Comparison of ENCODE assay signal across 37 cellular contexts in genomic region chr10:29543715-29544114, GRCh38.
DNase-seq lines count a peak whose midpoint lies in the region; ATAC-seq, FAIRE-seq and TF ChIP-seq lines count a peak whose summit lies in the region.
"Had no signal": no experiment of that assay in that cellular context is flagged by ENCODE, and none has a peak within 500 bp of the region (broad histone marks: within the 10 kb centered on the region; RNA-seq: fewer than 3 reads in every experiment).

No MANE protein-coding gene starts in this region.

- H3K27me3 ChIP-seq in K562 (ENCODE audit: control insufficient read depth in 2 of 2, insufficient read depth in 2 of 2, low read length in 2 of 2) (peaks cover 7 to 25% of the 10 kb centered on the region in 2 experiments; a peak in 4 of 5 replicates), small intestine (ENCODE audit: control insufficient read depth in 2 of 2, insufficient read depth in 2 of 2, low read length in 2 of 2) (no peaks in the 10 kb centered on the region)
- H3K27me3 ChIP-seq: hepatocyte, left lung, vagina had no signal

- H3K9me3 ChIP-seq in K562 (replicated peaks; ENCODE audit: control insufficient read depth, insufficient read depth, low read depth, low read length) (no peaks in the 10 kb centered on the region), small intestine (ENCODE audit: control insufficient read depth, low read depth) (no peaks in the 10 kb centered on the region)
- H3K9me3 ChIP-seq: A549, left lung, SK-N-SH, vagina had no signal

- no peak overlapping the region for H3K9ac ChIP-seq in K562 (ENCODE audit: insufficient read depth in 1 of 2, low read depth in 2 of 2, low read length in 2 of 2)
- H3K9ac ChIP-seq: SK-N-SH had no signal

- no peaks in the 10 kb centered on the region for H4K20me1 ChIP-seq in K562 (replicated peaks; ENCODE audit: control insufficient read depth, insufficient read depth, low read length)

- no peaks in the 10 kb centered on the region for H3K4me1 ChIP-seq in K562 (replicated peaks in 1 of 2; ENCODE audit: control insufficient read depth in 2 of 2, insufficient read depth in 2 of 2, low read length in 2 of 2)
- no peaks in the 10 kb centered on the region for H3K4me1 ChIP-seq in small intestine (ENCODE audit: control insufficient read depth in 2 of 2, insufficient read depth in 1 of 2, low read depth in 1 of 2, low read length in 1 of 2)
- H3K4me1 ChIP-seq: A549, left lung had no signal

- no peak for ATAC-seq in activated T-cell treated with anti-CD3 and anti-CD28 coated beads, Interleukin-2, amount 50 U/mL, for 72 hours (replicated peaks in 1 of 2)
- ATAC-seq in GM18909 (IDR thresholded peaks at IDR 0.05; ENCODE audit: poor library complexity, unreplicated experiment) (peak; percentile 61), K562 (no peak)
- ATAC-seq: A549; activated naive CD4-positive, alpha-beta T cell treated with anti-CD3 and anti-CD28 coated beads, Interleukin-2, amount 50 U/mL, for 72 hours; effector memory CD8-positive, alpha-beta T cell; left lung; stimulated activated naive CD8-positive, alpha-beta T cell treated with anti-CD3 and anti-CD28 coated beads, Interleukin-15, amount 100 ng/mL, for 72 hours had no signal

- H3K27me3 Mint-ChIP-seq in activated T-cell treated with anti-CD3 and anti-CD28 coated beads, Interleukin-2, amount 50 U/mL, for 72 hours (ENCODE audit: low read depth): no peaks in the 10 kb centered on the region
- H3K27me3 Mint-ChIP-seq: activated CD4-positive, alpha-beta memory T cell treated with anti-CD3 and anti-CD28 coated beads, Interleukin-2, amount 10 ng/mL, durations not matched to agents 7 days and 5 days; effector memory CD8-positive, alpha-beta T cell; naive B cell; stimulated activated naive CD8-positive, alpha-beta T cell treated with anti-CD3 and anti-CD28 coated beads, Interleukin-15, amount 100 ng/mL, for 72 hours had no signal

- H3K9me1 ChIP-seq in K562 (ENCODE audit: control insufficient read depth, insufficient read depth, low read length): no peaks in the 10 kb centered on the region

- no TSS peak for BruUV-seq in K562 (replicated peaks; lab: Mats Ljungman, UMichigan)

- no peak for TF ChIP-seq POLR2A in K562 (conservative IDR thresholded peaks at IDR 0.05)

- peaks cover 0 to 3% of the 10 kb centered on the region in 2 donors for H3K36me3 Mint-ChIP-seq in activated T-cell treated with anti-CD3 and anti-CD28 coated beads, Interleukin-2, amount 50 U/mL, for 72 hours (ENCODE audit: insufficient read depth in 2 of 2)
- H3K36me3 Mint-ChIP-seq: naive B cell had no signal

- intact Hi-C loops in K562 (cut with micrococcal nuclease): no loop called here

- FAIRE-seq in K562 (lab: Jason Lieb, UNC): no peak
- no peak for FAIRE-seq in small intestine (lab: Jason Lieb, UNC)
- FAIRE-seq: A549, bronchial epithelial cell, G401.6, TTC549 had no signal

- H2AFZ ChIP-seq in K562 (ENCODE audit: low read depth, low read length): no peak overlapping the region
- H2AFZ ChIP-seq: hepatocyte had no signal

- TF ChIP-seq EP300 in K562 (IDR thresholded peaks at IDR 0.05; ENCODE audit: low read length): no peak

- TF ChIP-seq CTCF in K562 (IDR thresholded peaks at IDR 0.05 in 2 of 3, conservative IDR thresholded peaks at IDR 0.05 in 1 of 3; ENCODE audit: insufficient read depth in 2 of 3, low read depth in 1 of 3, low read length in 3 of 3): no peak

- TF ChIP-seq RAD21 in K562 (CRISPR knock-in tag; conservative IDR thresholded peaks at IDR 0.05 in 1 of 2, IDR thresholded peaks at IDR 0.05 in 1 of 2): no peak

- peak overlapping the region; percentile 19 for H3K27ac Mint-ChIP-seq in activated T-cell treated with anti-CD3 and anti-CD28 coated beads, Interleukin-2, amount 50 U/mL, for 72 hours
- H3K27ac Mint-ChIP-seq: activated CD4-positive, alpha-beta memory T cell treated with anti-CD3 and anti-CD28 coated beads, Interleukin-2, amount 10 ng/mL, durations not matched to agents 7 days and 5 days; activated naive CD4-positive, alpha-beta T cell treated with anti-CD3 and anti-CD28 coated beads, Interleukin-2, amount 50 U/mL, for 72 hours; B cell; effector memory CD8-positive, alpha-beta T cell; immature natural killer cell; naive B cell; stimulated activated naive CD8-positive, alpha-beta T cell treated with anti-CD3 and anti-CD28 coated beads, Interleukin-15, amount 100 ng/mL, for 72 hours; T-helper 1 cell treated with Interleukin-12 subunit alpha and Interleukin-12 subunit beta and Interleukin-4 antibody, amounts not matched to agents 30 μg/mL and 1 μg/mL, for 36 hours had no signal

- H3K36me3 ChIP-seq in K562 (ENCODE audit: control insufficient read depth, insufficient read depth, low read length): no peaks in the 10 kb centered on the region
- no peaks in the 10 kb centered on the region for H3K36me3 ChIP-seq in small intestine (ENCODE audit: control insufficient read depth in 2 of 2, insufficient read depth in 2 of 2, low read length in 2 of 2)
- H3K36me3 ChIP-seq: vagina had no signal

- H3K4me3 ChIP-seq in K562 (no peak overlapping the region), small intestine (ENCODE audit: low read depth in 1 of 2, low read length in 2 of 2) (no peak overlapping the region)
- H3K4me3 ChIP-seq: A549, hepatocyte, left lung, skin epidermis, vagina had no signal

- in situ Hi-C loops in K562 (cut with MboI): no loop called here

- H3K27ac ChIP-seq in K562 (ENCODE audit: extremely low read depth, low read depth, low read length): no peak overlapping the region
- H3K27ac ChIP-seq in small intestine (ENCODE audit: low read depth in 1 of 2, low read length in 1 of 2): no peak overlapping the region
- H3K27ac ChIP-seq: A549, hepatocyte, HL-60, left lung, RWPE1, skin epidermis, vagina had no signal

- CTCF ChIA-PET in K562 (lab: Yijun Ruan, JAX; ENCODE audit: low intra/inter-chr PET ratio): no interaction called here

- no peaks in the 10 kb centered on the region for H3K9me3 Mint-ChIP-seq in activated T-cell treated with anti-CD3 and anti-CD28 coated beads, Interleukin-2, amount 50 U/mL, for 72 hours
- H3K9me3 Mint-ChIP-seq: activated CD4-positive, alpha-beta memory T cell treated with anti-CD3 and anti-CD28 coated beads, Interleukin-2, amount 10 ng/mL, durations not matched to agents 7 days and 5 days; activated naive CD4-positive, alpha-beta T cell treated with anti-CD3 and anti-CD28 coated beads, Interleukin-2, amount 50 U/mL, for 72 hours; effector memory CD8-positive, alpha-beta T cell; immature natural killer cell; naive B cell; stimulated activated naive CD8-positive, alpha-beta T cell treated with anti-CD3 and anti-CD28 coated beads, Interleukin-15, amount 100 ng/mL, for 72 hours; T-helper 1 cell treated with Interleukin-12 subunit alpha and Interleukin-12 subunit beta and Interleukin-4 antibody, amounts not matched to agents 30 μg/mL and 1 μg/mL, for 36 hours had no signal

- H3K79me2 ChIP-seq in K562 (ENCODE audit: control insufficient read depth, insufficient read depth, low read length): no peaks in the 10 kb centered on the region

- no peak for DNase-seq in activated T-cell treated with anti-CD3 and anti-CD28 coated beads, Interleukin-2, amount 50 U/mL, for 72 hours
- no peak for DNase-seq in activated T-cell treated with anti-CD3 and anti-CD28 coated beads, Interleukin-2, amount 50 U/mL, for 48 hours
- DNase-seq in K562 (ENCODE audit: extremely low read depth in 1 of 4, low spot score in 3 of 4) (no peak), small intestine (peak; percentile 52), NCI-H2107 treated with DMSO at 0.1 percent for 48 hours (lab: John Stamatoyannopoulos, UW; ENCODE audit: unreplicated experiment) (no peak), cerebellum (ENCODE audit: low spot score) (no peak), epidermal melanocyte (ENCODE audit: insufficient read length, low spot score) (no peak)
- DNase-seq: activated CD4-positive, alpha-beta memory T cell treated with anti-CD3 and anti-CD28 coated beads, Interleukin-2, amount 10 ng/mL, durations not matched to agents 7 days and 5 days; activated CD4-positive, CD25-positive, alpha-beta regulatory T cell treated with anti-CD3 and anti-CD28 coated beads, Interleukin-2, amount 50 U/mL, for 72 hours; activated CD8-positive, alpha-beta memory T cell treated with anti-CD3 and anti-CD28 coated beads, Interleukin-2, amount 50 U/mL, for 48 hours; cortex of kidney; DMS53; effector memory CD8-positive, alpha-beta T cell; foreskin fibroblast; HCEC 1CT; immature natural killer cell; Kasumi-1; left lung; MV-4-11; naive B cell; NCI-H1694 treated with DMSO at 0.1 percent for 48 hours; nucleus accumbens; SK-N-SH; stimulated activated naive CD8-positive, alpha-beta T cell treated with anti-CD3 and anti-CD28 coated beads, Interleukin-15, amount 100 ng/mL, for 72 hours had no signal

- POLR2A ChIA-PET in K562 (lab: Yijun Ruan, JAX): no interaction called here

- H3K4me1 Mint-ChIP-seq in activated T-cell treated with anti-CD3 and anti-CD28 coated beads, Interleukin-2, amount 50 U/mL, for 72 hours (ENCODE audit: low read depth): peaks cover 8% of the 10 kb centered on the region
- H3K4me1 Mint-ChIP-seq: B cell, naive B cell had no signal

- H3K4me2 ChIP-seq in K562 (ENCODE audit: insufficient read depth, low read length): no peak overlapping the region
- H3K4me2 ChIP-seq: A549, hepatocyte, SK-N-SH had no signal

- no peak overlapping the region for H3K4me3 Mint-ChIP-seq in activated T-cell treated with anti-CD3 and anti-CD28 coated beads, Interleukin-2, amount 50 U/mL, for 72 hours
- H3K4me3 Mint-ChIP-seq: activated CD4-positive, alpha-beta memory T cell treated with anti-CD3 and anti-CD28 coated beads, Interleukin-2, amount 10 ng/mL, durations not matched to agents 7 days and 5 days; B cell; effector memory CD8-positive, alpha-beta T cell; immature natural killer cell; stimulated activated naive CD8-positive, alpha-beta T cell treated with anti-CD3 and anti-CD28 coated beads, Interleukin-15, amount 100 ng/mL, for 72 hours; T-helper 1 cell treated with Interleukin-12 subunit alpha and Interleukin-12 subunit beta and Interleukin-4 antibody, amounts not matched to agents 30 μg/mL and 1 μg/mL, for 36 hours had no signal

TF ChIP-seq in K562, 482 proteins besides CTCF, POLR2A, EP300 and RAD21:
- TF ChIP-seq TEAD2 (tag; IDR thresholded peaks at IDR 0.05) (no peak), SPI1 (IDR thresholded peaks at IDR 0.05; ENCODE audit: borderline replicate concordance, low read depth, low read length) (peak; percentile 63; the same call in 1 of the 2 replicates)
